Comparison of ENCODE assay signal across 24 cellular contexts in the genomic region with DNA sequence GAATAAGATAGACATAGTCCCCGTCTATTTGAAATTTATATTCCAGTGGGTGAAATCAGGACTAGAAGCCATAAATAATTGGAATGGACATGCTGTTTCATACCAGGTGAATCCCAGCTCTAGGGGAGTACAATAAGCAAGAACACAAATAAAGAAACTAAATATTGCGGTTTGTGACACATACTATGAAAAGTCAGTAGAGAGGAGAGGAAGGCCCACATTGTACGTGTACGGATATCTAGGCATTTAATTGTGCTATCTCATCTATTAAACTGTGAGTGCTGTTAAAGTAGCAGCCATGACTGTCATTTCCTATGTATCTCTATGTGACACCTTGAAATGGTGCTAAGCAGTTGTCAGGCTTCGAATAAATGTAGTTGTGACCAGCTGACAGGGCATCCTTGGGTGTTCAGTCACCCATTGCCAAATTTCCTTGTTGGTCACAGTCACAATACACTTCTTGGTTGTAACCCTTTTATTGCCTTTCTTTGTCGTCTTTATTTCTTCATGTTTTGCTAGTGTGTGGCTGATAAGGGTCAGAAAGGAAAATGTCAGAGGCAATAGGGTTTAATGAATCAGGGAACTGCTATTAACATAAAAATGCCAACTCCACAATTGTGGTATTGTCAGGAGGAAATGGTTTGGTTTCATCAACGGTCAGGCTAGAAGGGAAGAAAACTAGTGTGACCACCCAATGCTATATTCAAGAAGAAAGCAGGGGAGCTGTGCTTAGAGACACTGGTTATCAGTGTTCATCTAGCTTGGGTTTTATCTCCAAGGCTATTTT. TPM values are rescaled to one million over a fixed set of nuclear protein-coding genes. Genes with fewer than 3 reads are reported as not detected.
"Had no signal": no experiment of that assay in that cellular context is flagged by ENCODE, and none has a peak within 500 bp of the region (broad histone marks: within the 10 kb centered on the region; RNA-seq: fewer than 3 reads in every experiment).

No MANE protein-coding gene starts in this region.

- H3K4me1 Mint-ChIP-seq: activated CD4-positive, alpha-beta memory T cell treated with anti-CD3 and anti-CD28 coated beads, Interleukin-2, amount 10 ng/mL, durations not matched to agents 7 days and 5 days; activated CD4-positive, alpha-beta T cell treated with anti-CD3 and anti-CD28 coated beads, Interleukin-2, amount 10 ng/mL, durations not matched to agents 24 days and 14 days; activated naive CD4-positive, alpha-beta T cell treated with anti-CD3 and anti-CD28 coated beads, Interleukin-2, amount 50 U/mL, for 24 hours; stimulated activated memory B cell treated with anti-CD40 and anti-IgM and Interleukin-4, amounts not matched to agents 10 μg/mL and 1 μg/mL and 100 μg/mL, for 72 hours had no signal

- H3K4me1 ChIP-seq: lower lobe of right lung, testis, upper lobe of left lung had no signal

- H3K27me3 Mint-ChIP-seq: brain had no signal

- H3K4me3 ChIP-seq: heart right ventricle, lower lobe of right lung, mucosa of descending colon, testis, upper lobe of left lung had no signal

- H3K36me3 ChIP-seq: heart right ventricle, lower lobe of right lung, upper lobe of left lung had no signal

- H3K27ac Mint-ChIP-seq: activated CD4-positive, alpha-beta memory T cell treated with anti-CD3 and anti-CD28 coated beads, Interleukin-2, amount 10 ng/mL, durations not matched to agents 7 days and 5 days; activated CD4-positive, alpha-beta T cell treated with anti-CD3 and anti-CD28 coated beads, Interleukin-2, amount 10 ng/mL, durations not matched to agents 24 days and 14 days; activated naive CD4-positive, alpha-beta T cell treated with anti-CD3 and anti-CD28 coated beads, Interleukin-2, amount 50 U/mL, for 24 hours; brain; stimulated activated memory B cell treated with anti-CD40 and anti-IgM and Interleukin-4, amounts not matched to agents 10 μg/mL and 1 μg/mL and 100 μg/mL, for 72 hours had no signal

- H3K27ac ChIP-seq: lower lobe of right lung, testis, upper lobe of left lung had no signal

- H3K27me3 ChIP-seq: heart right ventricle, testis, upper lobe of left lung had no signal

- H3K9me3 Mint-ChIP-seq: activated CD4-positive, alpha-beta T cell treated with anti-CD3 and anti-CD28 coated beads, Interleukin-2, amount 10 ng/mL, durations not matched to agents 24 days and 14 days; activated naive CD4-positive, alpha-beta T cell treated with anti-CD3 and anti-CD28 coated beads, Interleukin-2, amount 50 U/mL, for 24 hours had no signal

- H3K4me3 Mint-ChIP-seq: activated CD4-positive, alpha-beta memory T cell treated with anti-CD3 and anti-CD28 coated beads, Interleukin-2, amount 10 ng/mL, durations not matched to agents 7 days and 5 days; activated CD4-positive, alpha-beta T cell treated with anti-CD3 and anti-CD28 coated beads, Interleukin-2, amount 10 ng/mL, durations not matched to agents 24 days and 14 days; activated naive CD4-positive, alpha-beta T cell treated with anti-CD3 and anti-CD28 coated beads, Interleukin-2, amount 50 U/mL, for 24 hours; brain; stimulated activated memory B cell treated with anti-CD40 and anti-IgM and Interleukin-4, amounts not matched to agents 10 μg/mL and 1 μg/mL and 100 μg/mL, for 72 hours had no signal

- ATAC-seq: left colon; lower lobe of right lung; mucosa of descending colon; stimulated activated memory B cell treated with anti-CD40 and anti-IgM and Interleukin-4, amounts not matched to agents 10 μg/mL and 1 μg/mL and 100 μg/mL, for 72 hours had no signal

- H3K9me3 ChIP-seq: lower lobe of right lung, mucosa of descending colon, testis, upper lobe of left lung had no signal

- DNase-seq: activated CD4-positive, alpha-beta memory T cell treated with anti-CD3 and anti-CD28 coated beads, Interleukin-2, amount 10 ng/mL, durations not matched to agents 7 days and 5 days; activated CD4-positive, alpha-beta T cell treated with anti-CD3 and anti-CD28 coated beads, Interleukin-2, amount 10 ng/mL, durations not matched to agents 24 days and 14 days; activated gamma-delta T cell; anterior cingulate cortex; heart right ventricle; islet precursor cell; left colon; lower lobe of right lung; mesendoderm; mucosa of descending colon; small intestine; stimulated activated CD4-positive, alpha-beta T cell treated with anti-CD3 and anti-CD28 coated beads, Interleukin-2, amount 100 ng/mL, for 24 hours; T-helper 9 cell; testis; upper lobe of left lung had no signal

- H3K36me3 Mint-ChIP-seq: activated naive CD4-positive, alpha-beta T cell treated with anti-CD3 and anti-CD28 coated beads, Interleukin-2, amount 50 U/mL, for 24 hours; brain had no signal

RNA-seq across cellular contexts. Expression of gene CPO, which starts 31.5 kb away (rescaled TPM):
- total RNA-seq: activated CD4-positive, alpha-beta memory T cell treated with anti-CD3 and anti-CD28 coated beads, Interleukin-2, amount 10 ng/mL, durations not matched to agents 7 days and 5 days; activated CD4-positive, alpha-beta T cell treated with anti-CD3 and anti-CD28 coated beads, Interleukin-2, amount 10 ng/mL, durations not matched to agents 24 days and 14 days; cardiac septum; chondrocyte; epithelial cell of proximal tubule; fibroblast of villous mesenchyme; left colon; lower lobe of right lung; osteoblast; T-helper 1 cell treated with Interleukin-12 subunit alpha and Interleukin-12 subunit beta and Interleukin-4 antibody, amounts not matched to agents 30 ng/mL and 1 ng/mL, for 36 hours; upper lobe of left lung had no signal
